26 cellular contexts compared by ENCODE assay signal in genomic region chr3:89368846-89369245, GRCh38.
"Had no signal": no experiment of that assay in that cellular context is flagged by ENCODE, and none has a peak within 500 bp of the region (broad histone marks: within the 10 kb centered on the region; RNA-seq: fewer than 3 reads in every experiment).

No MANE protein-coding gene starts in this region.

- H3K36me3 Mint-ChIP-seq: activated naive CD4-positive, alpha-beta T cell treated with anti-CD3 and anti-CD28 coated beads, Interleukin-2, amount 50 U/mL, for 72 hours had no signal

- ATAC-seq: activated naive CD4-positive, alpha-beta T cell treated with anti-CD3 and anti-CD28 coated beads, Interleukin-2, amount 50 U/mL, for 72 hours; activated naive CD8-positive, alpha-beta T cell treated with anti-CD3 and anti-CD28 coated beads, Interleukin-2, amount 50 U/mL, for 24 hours; activated T-cell treated with anti-CD3 and anti-CD28 coated beads, Interleukin-2, amount 50 U/mL, for 4 hours; T-helper 17 cell had no signal

- H3K4me1 ChIP-seq: ascending aorta had no signal

- H3K27me3 Mint-ChIP-seq: activated B cell treated with CpG ODN at 0.5 μM for 24 hours; activated CD4-positive, alpha-beta T cell treated with anti-CD3 and anti-CD28 coated beads, Interleukin-2, amount 10 ng/mL, durations not matched to agents 24 days and 14 days; activated naive CD8-positive, alpha-beta T cell treated with anti-CD3 and anti-CD28 coated beads, Interleukin-2, amount 50 U/mL, for 24 hours; brain; T-helper 17 cell had no signal

- H3K36me3 ChIP-seq: ascending aorta had no signal

- H3K27me3 ChIP-seq: ascending aorta had no signal

- H3K9me3 ChIP-seq: ascending aorta had no signal

- H3K4me3 Mint-ChIP-seq: activated B cell treated with CpG ODN at 0.5 μM for 24 hours; activated CD4-positive, alpha-beta T cell treated with anti-CD3 and anti-CD28 coated beads, Interleukin-2, amount 10 ng/mL, durations not matched to agents 24 days and 14 days; activated naive CD8-positive, alpha-beta T cell treated with anti-CD3 and anti-CD28 coated beads, Interleukin-2, amount 50 U/mL, for 24 hours; activated T-cell treated with anti-CD3 and anti-CD28 coated beads, Interleukin-2, amount 50 U/mL, for 4 hours; brain; T-helper 17 cell had no signal

- H3K4me3 ChIP-seq: ascending aorta had no signal

- DNase-seq: activated B cell treated with CpG ODN at 0.5 μM for 24 hours; activated CD4-positive, alpha-beta T cell treated with anti-CD3 and anti-CD28 coated beads for 1 hour; activated CD4-positive, alpha-beta T cell treated with anti-CD3 and anti-CD28 coated beads, Interleukin-2, amount 10 ng/mL, durations not matched to agents 24 days and 14 days; activated CD4-positive, alpha-beta T cell treated with anti-CD3 and anti-CD28 coated beads, Interleukin-2, amount 50 U/mL, for 48 hours; activated CD8-positive, alpha-beta memory T cell treated with anti-CD3 and anti-CD28 coated beads for 24 hours; activated effector memory CD4-positive, alpha-beta T cell treated with anti-CD3 and anti-CD28 coated beads, Interleukin-2, amount 50 U/mL, for 16 hours; activated naive CD4-positive, alpha-beta T cell treated with Interleukin-2 at 50 U/mL for 16 hours; activated naive CD8-positive, alpha-beta T cell treated with anti-CD3 and anti-CD28 coated beads, Interleukin-2, amount 50 U/mL, for 24 hours; activated T-cell treated with anti-CD3 and anti-CD28 coated beads, Interleukin-2, amount 50 U/mL, for 4 hours; amniotic stem cell; cerebellar nuclear complex; MM.1S; NCI-H1105; NCI-H1436; NCI-H1694 treated with DMSO at 0.1 percent for 48 hours; NCI-H2029 treated with DMSO at 0.1 percent for 48 hours; NCI-H446; NCI-H524; SIG-M5; T-helper 17 cell; T-helper 9 cell had no signal

- H3K27ac Mint-ChIP-seq: activated B cell treated with CpG ODN at 0.5 μM for 24 hours; activated CD4-positive, alpha-beta T cell treated with anti-CD3 and anti-CD28 coated beads, Interleukin-2, amount 10 ng/mL, durations not matched to agents 24 days and 14 days; activated naive CD4-positive, alpha-beta T cell treated with anti-CD3 and anti-CD28 coated beads, Interleukin-2, amount 50 U/mL, for 72 hours; activated naive CD8-positive, alpha-beta T cell treated with anti-CD3 and anti-CD28 coated beads, Interleukin-2, amount 50 U/mL, for 24 hours; T-helper 17 cell had no signal

- H3K27ac ChIP-seq: ascending aorta, KMS-11 had no signal

- FAIRE-seq: TTC549 had no signal

- H3K9me3 Mint-ChIP-seq: activated naive CD8-positive, alpha-beta T cell treated with anti-CD3 and anti-CD28 coated beads, Interleukin-2, amount 50 U/mL, for 24 hours had no signal

- H3K4me2 ChIP-seq: KMS-11 had no signal

- H3K4me1 Mint-ChIP-seq: activated B cell treated with CpG ODN at 0.5 μM for 24 hours; activated CD4-positive, alpha-beta T cell treated with anti-CD3 and anti-CD28 coated beads, Interleukin-2, amount 10 ng/mL, durations not matched to agents 24 days and 14 days; activated naive CD8-positive, alpha-beta T cell treated with anti-CD3 and anti-CD28 coated beads, Interleukin-2, amount 50 U/mL, for 24 hours; T-helper 17 cell had no signal

- H3K9ac ChIP-seq: KMS-11 had no signal
